In the genomic region with DNA sequence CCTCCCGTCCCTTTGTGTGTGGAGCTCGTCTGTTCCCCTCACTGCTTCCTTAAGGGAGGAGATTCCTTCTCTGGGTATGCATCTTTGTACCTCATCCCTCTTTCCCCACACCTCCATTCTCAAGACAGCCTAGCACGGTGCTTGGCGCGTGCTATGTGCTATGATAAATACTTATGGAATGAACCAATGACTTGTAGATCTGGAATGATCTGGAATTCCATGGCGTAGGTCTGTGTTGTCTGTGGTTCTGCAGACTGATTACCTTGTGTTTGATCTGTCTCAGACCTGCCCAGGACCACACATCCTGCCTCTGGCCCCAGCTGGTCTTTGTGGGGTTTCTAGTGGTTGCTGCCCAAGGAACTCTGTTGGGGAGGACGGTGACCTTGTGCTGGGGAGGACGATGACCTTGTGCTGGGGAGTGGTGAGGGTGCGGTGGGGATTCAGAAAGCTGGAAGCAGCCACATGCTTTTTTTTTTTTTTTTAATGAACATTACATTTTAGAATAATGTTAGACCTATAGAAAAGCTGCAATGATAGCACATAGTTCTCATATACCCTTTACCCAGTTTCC, we compare ENCODE assay signal across 1 cellular context.
TF ChIP-seq lines count a peak whose summit lies in the region.

No MANE protein-coding gene starts in this region.

TF ChIP-seq in endothelial cell of umbilical vein, 7 proteins besides CTCF, POLR2A, EP300 and RAD21 (continued from another document):
- TF ChIP-seq JUN (IDR thresholded peaks at IDR 0.05; ENCODE audit: borderline replicate concordance, insufficient read depth, insufficient read length, low read depth) (no peak), FOS (IDR thresholded peaks at IDR 0.05; ENCODE audit: borderline replicate concordance, insufficient read depth, low read length) (no peak), GATA2 (IDR thresholded peaks at IDR 0.05; ENCODE audit: insufficient read depth, insufficient read length, low read depth, low read length) (no peak), MYC (IDR thresholded peaks at IDR 0.05; ENCODE audit: low read depth, low read length) (no peak), EZH2 (IDR thresholded peaks at IDR 0.05; ENCODE audit: borderline replicate concordance, low read depth, low read length, severe bottlenecking) (no peak)
